8 cellular contexts compared by ENCODE assay signal in the genomic region with DNA sequence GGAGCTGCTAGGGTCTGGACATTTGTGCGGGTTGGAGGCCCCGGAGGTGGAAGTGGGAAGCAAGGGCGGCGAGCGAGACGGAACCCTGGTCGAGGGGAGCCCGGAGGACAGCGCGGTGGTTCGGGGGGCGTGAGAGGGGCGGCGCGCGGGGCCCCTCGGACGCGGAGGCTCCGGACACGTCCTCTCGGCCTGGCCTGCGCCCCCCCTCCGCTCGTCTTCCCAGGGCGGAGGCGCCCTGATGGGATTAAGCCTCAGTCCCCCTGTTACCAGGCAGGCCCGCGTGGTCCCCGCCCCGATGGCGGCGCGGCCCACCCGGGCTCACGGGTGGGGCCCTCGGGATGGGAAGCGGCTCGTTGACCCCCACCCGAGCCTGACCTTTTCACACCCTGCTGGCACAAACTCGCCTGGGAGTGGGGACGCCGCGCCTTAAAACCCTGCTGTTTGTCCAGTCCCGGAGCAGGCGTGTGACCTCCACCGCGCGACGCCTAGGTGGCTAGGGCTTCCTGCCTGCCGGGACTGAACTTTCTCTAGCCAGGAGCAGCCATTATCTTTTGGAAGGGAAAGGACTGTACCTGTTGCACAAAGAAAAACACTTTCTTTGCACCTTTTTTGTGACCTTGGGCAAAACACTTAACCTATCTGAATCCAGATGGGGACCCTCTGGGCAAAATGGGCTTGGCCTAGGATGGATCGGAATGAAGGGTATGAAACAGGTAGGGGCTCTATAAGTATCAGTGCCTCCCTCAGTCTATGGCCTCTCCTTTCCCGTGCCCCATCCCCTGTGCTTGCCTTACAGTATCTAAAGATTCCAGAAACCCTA. TPM values are rescaled to one million over a fixed set of nuclear protein-coding genes. Genes with fewer than 3 reads are reported as not detected.
DNase-seq lines count a peak whose midpoint lies in the region; TF ChIP-seq lines count a peak whose summit lies in the region.

No MANE protein-coding gene starts in this region.

- H3K27me3 ChIP-seq in CD4-positive, alpha-beta memory T cell (ENCODE audit: insufficient read depth, low read length) = peaks cover 10% of the 10 kb centered on the region
- H3K27me3 ChIP-seq in esophagus muscularis mucosa (no peaks in the 10 kb centered on the region), neural progenitor cell (no peaks in the 10 kb centered on the region)

- TF ChIP-seq POLR2A in esophagus muscularis mucosa (IDR thresholded peaks at IDR 0.05; ENCODE audit: low read depth) = no peak

- WGBS in esophagus muscularis mucosa = 29% methylated on average over 12 of the region's 53 CpGs

- peaks cover 14% of the 10 kb centered on the region for H3K4me1 ChIP-seq in CD4-positive, alpha-beta memory T cell (ENCODE audit: insufficient read depth, low read length)
- H3K4me1 ChIP-seq in esophagus muscularis mucosa (peaks cover 15 to 39% (median 24%) of the 10 kb centered on the region in 4 donors), neural progenitor cell (peaks cover 24% of the 10 kb centered on the region)

- peak overlapping the region in 1 of 7 donors; percentile 66 for H3K27ac Mint-ChIP-seq in CD4-positive, alpha-beta memory T cell
- H3K27ac Mint-ChIP-seq in neural progenitor cell = peak overlapping the region; percentile 97

- peaks cover 6 to 34% (median 14%) of the 10 kb centered on the region in 4 donors for H3K4me1 Mint-ChIP-seq in CD4-positive, alpha-beta memory T cell
- H3K4me1 Mint-ChIP-seq in neural progenitor cell = peaks cover 42% of the 10 kb centered on the region

- peaks cover 27 to 39% of the 10 kb centered on the region in 2 donors for H3K27me3 Mint-ChIP-seq in CD4-positive, alpha-beta memory T cell
- peaks cover 15% of the 10 kb centered on the region for H3K27me3 Mint-ChIP-seq in neural progenitor cell (ENCODE audit: insufficient read depth, low read depth)

- CTCF ChIA-PET in CD4-positive, alpha-beta memory T cell (lab: Charles Lee; ENCODE audit: partially characterized antibody) = interaction anchor here (1.0 kb wide), 1 partner anchor 97 kb away, joined by 7 read pairs; no protein-coding TSS in a partner anchor

- H3K4me2 ChIP-seq in neural progenitor cell = peak overlapping the region; percentile 94

- peaks cover 30% of the 10 kb centered on the region for H3F3A ChIP-seq in neural progenitor cell (ENCODE audit: low read depth)

- peak overlapping the region; percentile 13 for H2AFZ ChIP-seq in neural progenitor cell (replicated peaks)

- peak overlapping the region; percentile 70 for H3K9ac ChIP-seq in neural progenitor cell

- H3K36me3 ChIP-seq in CD4-positive, alpha-beta memory T cell (ENCODE audit: insufficient read depth, low read length) = no peaks in the 10 kb centered on the region
- H3K36me3 ChIP-seq in esophagus muscularis mucosa (no peaks in the 10 kb centered on the region), neural progenitor cell (no peaks in the 10 kb centered on the region)

- peaks cover 37% of the 10 kb centered on the region for H4K20me1 ChIP-seq in neural progenitor cell (ENCODE audit: low read depth)

- H3K27ac ChIP-seq in CD4-positive, alpha-beta memory T cell (ENCODE audit: low read depth, low read length) = no peak overlapping the region
- H3K27ac ChIP-seq in esophagus muscularis mucosa (replicated peaks in 1 of 4) (peak overlapping the region; percentile 76 to 81 (median 79)), neural progenitor cell (peak overlapping the region; percentile 76)

- H3K4me3 Mint-ChIP-seq in CD4-positive, alpha-beta memory T cell = peak overlapping the region; percentile 64 to 82 (median 74)
- H3K4me3 Mint-ChIP-seq in neural progenitor cell = peak overlapping the region; percentile 100

- H3K9me3 ChIP-seq in CD4-positive, alpha-beta memory T cell (ENCODE audit: control insufficient read depth in 1 of 2, low read length in 2 of 2) = no peaks in the 10 kb centered on the region
- no peaks in the 10 kb centered on the region for H3K9me3 ChIP-seq in esophagus muscularis mucosa
- H3K9me3 ChIP-seq in neural progenitor cell (ENCODE audit: low read depth) = no peaks in the 10 kb centered on the region

- no peaks in the 10 kb centered on the region for H3K9me3 Mint-ChIP-seq in CD4-positive, alpha-beta memory T cell
- H3K9me3 Mint-ChIP-seq in neural progenitor cell = no peaks in the 10 kb centered on the region

- no peak for DNase-seq in CD4-positive, alpha-beta memory T cell
- DNase-seq in RKO (ENCODE audit: low spot score) (peak; percentile 30), esophagus muscularis mucosa (ENCODE audit: extremely low spot score) (no peak), neural progenitor cell (ENCODE audit: low spot score) (peak; percentile 74), NCI-H1105 treated with DMSO at 0.1 percent for 48 hours (lab: John Stamatoyannopoulos, UW) (no peak), SIG-M5 treated with dmso at 0.1 percent for 504 hours (lab: John Stamatoyannopoulos, UW; ENCODE audit: unreplicated experiment) (no peak), NCI-H1105 (lab: John Stamatoyannopoulos, UW) (no peak), epidermal melanocyte (ENCODE audit: insufficient read length, low spot score) (no peak)

- TF ChIP-seq EP300 in esophagus muscularis mucosa (IDR thresholded peaks at IDR 0.05) = no peak

- intact Hi-C loops in CD4-positive, alpha-beta memory T cell (cut with micrococcal nuclease) = no loop called here
- intact Hi-C loops in esophagus muscularis mucosa (cut with DNase I) = no loop called here

- POLR2A ChIA-PET in CD4-positive, alpha-beta memory T cell (lab: Charles Lee; ENCODE audit: partially characterized antibody) = no interaction called here

- peaks cover 56% of the 10 kb centered on the region for H3K79me2 ChIP-seq in neural progenitor cell (ENCODE audit: low read depth)

- TF ChIP-seq CTCF in esophagus muscularis mucosa (IDR thresholded peaks at IDR 0.05) (no peak), neural progenitor cell (IDR thresholded peaks at IDR 0.05) (no peak)

- peak overlapping the region in 1 of 2 donors; percentile 63 for H3K4me3 ChIP-seq in CD4-positive, alpha-beta memory T cell (ENCODE audit: low read length in 2 of 2)
- H3K4me3 ChIP-seq in esophagus muscularis mucosa (peak overlapping the region; percentile 70 to 86 (median 78)), neural progenitor cell (peak overlapping the region; percentile 80)

- no peaks in the 10 kb centered on the region for H3K36me3 Mint-ChIP-seq in CD4-positive, alpha-beta memory T cell
- no peaks in the 10 kb centered on the region for H3K36me3 Mint-ChIP-seq in neural progenitor cell

RNA-seq across cellular contexts. Expression of a gene that starts 1.0 kb away (rescaled TPM):
- 10 to 100 TPM in 1 of 2 experiments, 1 to 10 TPM in 1; 9.6 to 10.2 TPM for total RNA-seq in CD4-positive, alpha-beta memory T cell
- polyA plus RNA-seq in CD4-positive, alpha-beta memory T cell = under 1 TPM; 0.04 to 0.68 TPM
- total RNA-seq in esophagus muscularis mucosa = 10 to 100 TPM; 14.2 to 34.2 (median 22.6) TPM
- 17.3 and 24.2 TPM in 2 replicates for total RNA-seq in neural progenitor cell (ENCODE audit: low replicate concordance)

RNA-seq across cellular contexts. Expression of a gene that starts 7.0 kb away (rescaled TPM):
- not detected for total RNA-seq in CD4-positive, alpha-beta memory T cell
- not detected for polyA plus RNA-seq in CD4-positive, alpha-beta memory T cell
- total RNA-seq in esophagus muscularis mucosa = not detected
- not detected in 2 replicates for total RNA-seq in neural progenitor cell (ENCODE audit: low replicate concordance)

Comparison
In these comparisons a context has a peak if more than half of its experiments do, and no peak if none do; other contexts are left out.
1. DNase-seq: peak in RKO (single experiment) and neural progenitor cell (single experiment); none in CD4-positive, alpha-beta memory T cell (0 of 5), esophagus muscularis mucosa (single experiment), NCI-H1105 treated with DMSO at 0.1 percent for 48 hours (single experiment), SIG-M5 treated with dmso at 0.1 percent for 504 hours (single experiment), NCI-H1105 (single experiment) and epidermal melanocyte (single experiment).